In the genomic region with DNA sequence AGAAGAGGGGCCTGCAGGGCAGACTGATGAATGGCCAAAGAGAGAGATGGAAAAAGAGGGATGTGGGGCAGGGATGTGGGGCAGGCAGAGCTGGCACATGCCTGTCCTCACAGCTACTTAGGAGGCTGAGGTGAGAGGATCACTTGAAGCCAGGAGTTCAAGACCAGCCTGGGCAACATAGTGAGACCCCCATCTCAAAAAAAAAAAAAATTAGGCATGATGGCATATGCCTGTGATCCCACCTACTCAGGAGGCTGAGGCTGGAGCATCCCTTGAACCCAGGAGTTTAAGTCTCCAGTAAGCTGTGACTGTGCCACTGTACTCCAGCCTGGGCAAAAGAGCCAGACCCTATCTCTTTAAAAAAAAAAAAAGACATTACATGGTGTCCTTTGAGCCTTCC, we compare ENCODE assay signal across 35 cellular contexts.
"Had no signal": no experiment of that assay in that cellular context is flagged by ENCODE, and none has a peak within 500 bp of the region (broad histone marks: within the 10 kb centered on the region; RNA-seq: fewer than 3 reads in every experiment).

No MANE protein-coding gene starts in this region.

- DNase-seq: Kasumi-1, MG63, MM.1S, MV-4-11, NCI-H1048, NCI-H1092, NCI-H1092 treated with DMSO at 0.1 percent for 48 hours, NCI-H1105, NCI-H1105 treated with DMSO at 0.1 percent for 48 hours, NCI-H1417, NCI-H1417 treated with DMSO at 0.1 percent for 48 hours, NCI-H1436, NCI-H1436 treated with DMSO at 0.1 percent for 48 hours, NCI-H146, NCI-H1694, NCI-H1694 treated with DMSO at 0.1 percent for 48 hours, NCI-H187, NCI-H187 treated with DMSO at 0.1 percent for 48 hours, NCI-H1930, NCI-H2029, NCI-H2029 treated with DMSO at 0.1 percent for 48 hours, NCI-H2081, NCI-H2081 treated with DMSO at 0.1 percent for 48 hours, NCI-H2107, NCI-H2171, NCI-H2171 treated with DMSO at 0.1 percent for 48 hours, NCI-H2227 treated with DMSO at 0.1 percent for 48 hours, NCI-H226, NCI-H345, NCI-H446, NCI-H446 treated with DMSO at 0.1 percent for 48 hours, NCI-H510A, NCI-H510A treated with DMSO at 0.1 percent for 48 hours, NCI-H524, NCI-H524 treated with DMSO at 0.1 percent for 48 hours had no signal

- H3K27me3 ChIP-seq: MG63 had no signal

- H3K4me3 ChIP-seq: MG63 had no signal

- H3K9me3 ChIP-seq: MG63 had no signal
